7 cellular contexts compared by ENCODE assay signal in the genomic region with DNA sequence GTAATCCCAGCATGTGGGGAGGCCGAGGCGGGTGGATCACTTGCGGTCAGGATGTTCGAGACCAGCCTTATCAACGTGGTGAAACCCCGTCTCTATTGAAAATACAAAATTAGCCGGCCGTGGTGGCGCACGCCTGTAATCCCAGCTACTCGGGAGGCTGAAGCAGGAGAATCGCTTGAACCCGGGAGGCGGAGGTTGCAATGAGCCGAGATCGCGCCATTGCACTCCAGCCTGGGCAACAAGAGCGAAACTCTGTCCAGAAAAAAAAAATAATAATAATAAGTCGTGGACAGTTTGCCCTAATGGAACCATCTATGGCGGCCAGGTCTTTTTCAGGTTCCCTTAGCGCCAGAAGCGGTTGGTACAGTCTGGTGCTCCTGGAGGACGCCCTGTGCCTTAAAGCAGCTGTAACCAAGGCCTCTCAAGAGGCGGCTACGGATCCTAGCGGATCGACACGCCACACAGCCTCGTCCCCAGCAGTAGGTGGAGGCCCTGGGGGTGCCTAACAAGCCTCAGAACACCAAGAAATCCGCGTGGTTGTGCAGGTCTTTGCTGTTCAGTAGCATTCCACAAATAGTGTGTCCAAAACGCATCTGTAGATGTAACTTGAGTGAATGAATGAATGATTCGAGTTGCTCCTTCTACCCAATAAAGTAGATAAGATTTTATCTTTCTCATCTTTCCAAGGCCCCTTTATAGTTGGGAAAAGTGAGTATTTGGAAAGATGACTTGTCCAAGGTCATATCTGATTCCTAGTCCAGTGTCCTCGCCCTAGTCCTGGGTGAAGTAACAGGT. TPM values are rescaled to one million over a fixed set of nuclear protein-coding genes. Genes with fewer than 3 reads are reported as not detected.
DNase-seq lines count a peak whose midpoint lies in the region; ATAC-seq and TF ChIP-seq lines count a peak whose summit lies in the region.

No MANE protein-coding gene starts in this region.

- H3K36me3 ChIP-seq in HUES48 (ENCODE audit: control insufficient read depth, insufficient read depth, low read length), result peaks cover 48% of the 10 kb centered on the region

- no peaks in the 10 kb centered on the region for H3K9me3 ChIP-seq in HUES48 (ENCODE audit: control insufficient read depth, insufficient read depth, low read length)

- peak overlapping the region; percentile 94 for H3K9ac ChIP-seq in HUES48 (ENCODE audit: low read depth, low read length)

- no peak for ATAC-seq in WTC11
- no peak for ATAC-seq in activated CD4-positive, CD25-positive, alpha-beta regulatory T cell treated with anti-CD3 and anti-CD28 coated beads, Interleukin-2, amount 50 U/mL, for 24 hours

- H3K27me3 ChIP-seq in HUES48 (ENCODE audit: control insufficient read depth, insufficient read depth, low read length), result no peaks in the 10 kb centered on the region

- peak overlapping the region; percentile 94 for H3K27ac ChIP-seq in HUES48 (ENCODE audit: low read depth, low read length)

- H3K4me3 ChIP-seq in HUES48 (ENCODE audit: low read depth, low read length) (peak overlapping the region; percentile 95), foreskin fibroblast (ENCODE audit: low read depth in 1 of 2, low read length in 2 of 2) (peak overlapping the region; percentile 76 to 95)

- POLR2A ChIA-PET in WTC11 (lab: Charles Lee), result interaction anchor here (1.0 to 1.9 kb wide), 3 partner anchors 10 to 28 kb away, joined by 3 to 7 read pairs (median 3); a partner anchor contains a TSS

- peaks cover 10% of the 10 kb centered on the region for H3K4me1 ChIP-seq in HUES48 (ENCODE audit: control insufficient read depth, insufficient read depth, low read length)

- H3K27me3 Mint-ChIP-seq in WTC11 (ENCODE audit: low read depth), result no peaks in the 10 kb centered on the region

- H3K9me3 Mint-ChIP-seq in WTC11, result no peaks in the 10 kb centered on the region

- TF ChIP-seq CTCF in WTC11 (IDR thresholded peaks at IDR 0.05), result no peak
- TF ChIP-seq CTCF in foreskin fibroblast (IDR thresholded peaks at IDR 0.05; ENCODE audit: low read depth, low read length), result no peak

- H3K4me3 Mint-ChIP-seq in WTC11, result peak overlapping the region; percentile 95

- peak overlapping the region; percentile 95 for H3K27ac Mint-ChIP-seq in WTC11

- H3K36me3 Mint-ChIP-seq in WTC11, result peaks cover 48% of the 10 kb centered on the region

- H3K4me1 Mint-ChIP-seq in WTC11, result peaks cover 22% of the 10 kb centered on the region

- CTCF ChIA-PET in WTC11 (lab: Charles Lee), result interaction anchor here (1.0 to 1.2 kb wide), 3 partner anchors 20 to 37 kb away, joined by 3 to 10 read pairs (median 4); a partner anchor contains a TSS

- DNase-seq in WTC11 (ENCODE audit: low spot score), result no peak
- DNase-seq in foreskin fibroblast, result peak in 1 of 2 donors; percentile 50
- DNase-seq in retina, result peak; percentile 51
- no peak for DNase-seq in NCI-H748 treated with DMSO at 0.1 percent for 48 hours (lab: John Stamatoyannopoulos, UW)
- DNase-seq in DMS153 treated with DMSO at 0.1 percent for 48 hours (lab: John Stamatoyannopoulos, UW; ENCODE audit: unreplicated experiment), result no peak

TF ChIP-seq in WTC11, 78 proteins besides CTCF, POLR2A, EP300 and RAD21:
- no peak for TF ChIP-seq TCF7 (CRISPR knock-in tag; IDR thresholded peaks at IDR 0.05; ENCODE audit: low read depth)
- TF ChIP-seq, protein P1, sequence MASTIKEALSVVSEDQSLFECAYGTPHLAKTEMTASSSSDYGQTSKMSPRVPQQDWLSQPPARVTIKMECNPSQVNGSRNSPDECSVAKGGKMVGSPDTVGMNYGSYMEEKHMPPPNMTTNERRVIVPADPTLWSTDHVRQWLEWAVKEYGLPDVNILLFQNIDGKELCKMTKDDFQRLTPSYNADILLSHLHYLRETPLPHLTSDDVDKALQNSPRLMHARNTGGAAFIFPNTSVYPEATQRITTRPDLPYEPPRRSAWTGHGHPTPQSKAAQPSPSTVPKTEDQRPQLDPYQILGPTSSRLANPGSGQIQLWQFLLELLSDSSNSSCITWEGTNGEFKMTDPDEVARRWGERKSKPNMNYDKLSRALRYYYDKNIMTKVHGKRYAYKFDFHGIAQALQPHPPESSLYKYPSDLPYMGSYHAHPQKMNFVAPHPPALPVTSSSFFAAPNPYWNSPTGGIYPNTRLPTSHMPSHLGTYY (CRISPR knock-in tag; IDR thresholded peaks at IDR 0.05), result no peak
- TF ChIP-seq, protein P2, sequence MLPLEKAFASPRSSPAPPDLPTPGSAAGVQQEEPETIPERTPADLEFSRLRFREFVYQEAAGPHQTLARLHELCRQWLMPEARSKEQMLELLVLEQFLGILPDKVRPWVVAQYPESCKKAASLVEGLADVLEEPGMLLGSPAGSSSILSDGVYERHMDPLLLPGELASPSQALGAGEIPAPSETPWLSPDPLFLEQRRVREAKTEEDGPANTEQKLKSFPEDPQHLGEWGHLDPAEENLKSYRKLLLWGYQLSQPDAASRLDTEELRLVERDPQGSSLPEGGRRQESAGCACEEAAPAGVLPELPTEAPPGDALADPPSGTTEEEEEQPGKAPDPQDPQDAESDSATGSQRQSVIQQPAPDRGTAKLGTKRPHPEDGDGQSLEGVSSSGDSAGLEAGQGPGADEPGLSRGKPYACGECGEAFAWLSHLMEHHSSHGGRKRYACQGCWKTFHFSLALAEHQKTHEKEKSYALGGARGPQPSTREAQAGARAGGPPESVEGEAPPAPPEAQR (CRISPR knock-in tag; IDR thresholded peaks at IDR 0.05), result no peak
- TF ChIP-seq, protein P3, sequence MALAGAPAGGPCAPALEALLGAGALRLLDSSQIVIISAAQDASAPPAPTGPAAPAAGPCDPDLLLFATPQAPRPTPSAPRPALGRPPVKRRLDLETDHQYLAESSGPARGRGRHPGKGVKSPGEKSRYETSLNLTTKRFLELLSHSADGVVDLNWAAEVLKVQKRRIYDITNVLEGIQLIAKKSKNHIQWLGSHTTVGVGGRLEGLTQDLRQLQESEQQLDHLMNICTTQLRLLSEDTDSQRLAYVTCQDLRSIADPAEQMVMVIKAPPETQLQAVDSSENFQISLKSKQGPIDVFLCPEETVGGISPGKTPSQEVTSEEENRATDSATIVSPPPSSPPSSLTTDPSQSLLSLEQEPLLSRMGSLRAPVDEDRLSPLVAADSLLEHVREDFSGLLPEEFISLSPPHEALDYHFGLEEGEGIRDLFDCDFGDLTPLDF (CRISPR knock-in tag; IDR thresholded peaks at IDR 0.05), result no peak
- TF ChIP-seq, protein P4, sequence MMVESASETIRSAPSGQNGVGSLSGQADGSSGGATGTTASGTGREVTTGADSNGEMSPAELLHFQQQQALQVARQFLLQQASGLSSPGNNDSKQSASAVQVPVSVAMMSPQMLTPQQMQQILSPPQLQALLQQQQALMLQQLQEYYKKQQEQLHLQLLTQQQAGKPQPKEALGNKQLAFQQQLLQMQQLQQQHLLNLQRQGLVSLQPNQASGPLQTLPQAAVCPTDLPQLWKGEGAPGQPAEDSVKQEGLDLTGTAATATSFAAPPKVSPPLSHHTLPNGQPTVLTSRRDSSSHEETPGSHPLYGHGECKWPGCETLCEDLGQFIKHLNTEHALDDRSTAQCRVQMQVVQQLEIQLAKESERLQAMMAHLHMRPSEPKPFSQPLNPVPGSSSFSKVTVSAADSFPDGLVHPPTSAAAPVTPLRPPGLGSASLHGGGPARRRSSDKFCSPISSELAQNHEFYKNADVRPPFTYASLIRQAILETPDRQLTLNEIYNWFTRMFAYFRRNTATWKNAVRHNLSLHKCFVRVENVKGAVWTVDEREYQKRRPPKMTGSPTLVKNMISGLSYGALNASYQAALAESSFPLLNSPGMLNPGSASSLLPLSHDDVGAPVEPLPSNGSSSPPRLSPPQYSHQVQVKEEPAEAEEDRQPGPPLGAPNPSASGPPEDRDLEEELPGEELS (CRISPR knock-in tag; IDR thresholded peaks at IDR 0.05), result 0 out of 2 replicates have a peak, but pooled peaks have one; percentile 13
- TF ChIP-seq SMAD4 (CRISPR knock-in tag; IDR thresholded peaks at IDR 0.05), result no peak
- TF ChIP-seq, protein P5, sequence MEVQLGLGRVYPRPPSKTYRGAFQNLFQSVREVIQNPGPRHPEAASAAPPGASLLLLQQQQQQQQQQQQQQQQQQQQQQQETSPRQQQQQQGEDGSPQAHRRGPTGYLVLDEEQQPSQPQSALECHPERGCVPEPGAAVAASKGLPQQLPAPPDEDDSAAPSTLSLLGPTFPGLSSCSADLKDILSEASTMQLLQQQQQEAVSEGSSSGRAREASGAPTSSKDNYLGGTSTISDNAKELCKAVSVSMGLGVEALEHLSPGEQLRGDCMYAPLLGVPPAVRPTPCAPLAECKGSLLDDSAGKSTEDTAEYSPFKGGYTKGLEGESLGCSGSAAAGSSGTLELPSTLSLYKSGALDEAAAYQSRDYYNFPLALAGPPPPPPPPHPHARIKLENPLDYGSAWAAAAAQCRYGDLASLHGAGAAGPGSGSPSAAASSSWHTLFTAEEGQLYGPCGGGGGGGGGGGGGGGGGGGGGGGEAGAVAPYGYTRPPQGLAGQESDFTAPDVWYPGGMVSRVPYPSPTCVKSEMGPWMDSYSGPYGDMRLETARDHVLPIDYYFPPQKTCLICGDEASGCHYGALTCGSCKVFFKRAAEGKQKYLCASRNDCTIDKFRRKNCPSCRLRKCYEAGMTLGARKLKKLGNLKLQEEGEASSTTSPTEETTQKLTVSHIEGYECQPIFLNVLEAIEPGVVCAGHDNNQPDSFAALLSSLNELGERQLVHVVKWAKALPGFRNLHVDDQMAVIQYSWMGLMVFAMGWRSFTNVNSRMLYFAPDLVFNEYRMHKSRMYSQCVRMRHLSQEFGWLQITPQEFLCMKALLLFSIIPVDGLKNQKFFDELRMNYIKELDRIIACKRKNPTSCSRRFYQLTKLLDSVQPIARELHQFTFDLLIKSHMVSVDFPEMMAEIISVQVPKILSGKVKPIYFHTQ (CRISPR knock-in tag; IDR thresholded peaks at IDR 0.05), result 0 out of 2 replicates have a peak, but pooled peaks have one; percentile 8
- no peak for TF ChIP-seq RELA (CRISPR knock-in tag; IDR thresholded peaks at IDR 0.05; ENCODE audit: borderline replicate concordance)
- 0 out of 2 replicates have a peak, but pooled peaks have one; percentile 10 for TF ChIP-seq HMGA2 (CRISPR knock-in tag; IDR thresholded peaks at IDR 0.05)
- no peak for TF ChIP-seq ZNF263 (CRISPR knock-in tag; IDR thresholded peaks at IDR 0.05; ENCODE audit: low read depth)
- TF ChIP-seq SMAD3 (CRISPR knock-in tag; IDR thresholded peaks at IDR 0.05; ENCODE audit: borderline replicate concordance), result no peak

RNA-seq across cellular contexts. Expression of a gene that starts 1.0 kb away (rescaled TPM):
- 833 to 990 TPM (median 989 TPM) in 3 replicates for total RNA-seq in WTC11 (2021)

RNA-seq across cellular contexts. Expression of a gene that starts 18.8 kb away (rescaled TPM):
- 48.4 to 53.7 TPM (median 50.0 TPM) in 3 replicates for total RNA-seq in WTC11 (2021)

RNA-seq across cellular contexts. Expression of a gene that starts 19.0 kb away (rescaled TPM):
- total RNA-seq in WTC11 (2021), result 39.6 to 44.4 TPM (median 44.0 TPM) in 3 replicates

RNA-seq across cellular contexts. Expression of a gene that starts 25.8 kb away (rescaled TPM):
- total RNA-seq in WTC11 (2021), result 44.9 to 56.6 TPM (median 45.6 TPM) in 3 replicates
